27 cellular contexts compared by ENCODE assay signal in genomic region chr1:115883240-115883639, GRCh38. TPM values are rescaled to one million over a fixed set of nuclear protein-coding genes. Genes with fewer than 3 reads are reported as not detected.
"Had no signal": no experiment of that assay in that cellular context is flagged by ENCODE, and none has a peak within 500 bp of the region (broad histone marks: within the 10 kb centered on the region; RNA-seq: fewer than 3 reads in every experiment).

No MANE protein-coding gene starts in this region.

- H3K27me3 ChIP-seq: hepatocyte, left lung, right atrium auricular region, testis, upper lobe of left lung had no signal

- H3K9me3 ChIP-seq: esophagus muscularis mucosa, gastroesophageal sphincter, heart left ventricle, left lung, mucosa of descending colon, prostate gland, right atrium auricular region, testis, tibial artery, upper lobe of left lung had no signal

- H3K4me1 ChIP-seq: esophagus muscularis mucosa, foreskin keratinocyte, gastroesophageal sphincter, prostate gland, right atrium auricular region, testis, tibial artery, upper lobe of left lung had no signal

- H3K79me2 ChIP-seq: hepatocyte had no signal

- FAIRE-seq: endothelial cell of umbilical vein, islet of Langerhans had no signal

- H3K36me3 ChIP-seq: esophagus muscularis mucosa, gastroesophageal sphincter, heart left ventricle, left lung, prostate gland, right atrium auricular region, tibial artery, upper lobe of left lung had no signal

- H3K4me3 ChIP-seq: coronary artery, esophagus muscularis mucosa, gastroesophageal sphincter, heart left ventricle, hepatocyte, left lung, mucosa of descending colon, prostate gland, right atrium auricular region, testis, tibial artery, upper lobe of left lung had no signal

- DNase-seq: dermis blood vessel endothelial cell; effector memory CD4-positive, alpha-beta T cell; foreskin keratinocyte; heart left ventricle; left cardiac atrium; left lung; mesenchymal stem cell; mucosa of descending colon; naive thymus-derived CD4-positive, alpha-beta T cell; stimulated activated CD4-positive, alpha-beta T cell treated with anti-CD3 and anti-CD28 coated beads, Interleukin-4, amount 100 ng/mL, for 4 hours; stimulated activated naive CD8-positive, alpha-beta T cell treated with anti-CD3 and anti-CD28 coated beads, Interleukin-15, Interleukin-2, amounts not matched to agents 100 U/mL and 50 U/mL, for 24 hours; substantia nigra; testis; tibial artery; upper lobe of left lung had no signal

- H2AFZ ChIP-seq: hepatocyte had no signal

- H3K4me2 ChIP-seq: hepatocyte had no signal

- H3K27ac ChIP-seq: coronary artery, esophagus muscularis mucosa, foreskin keratinocyte, gastroesophageal sphincter, heart left ventricle, hepatocyte, left lung, prostate gland, right atrium auricular region, testis, tibial artery, upper lobe of left lung had no signal

RNA-seq across cellular contexts. Expression of gene NHLH2, which starts 42.3 kb away (rescaled TPM):
- total RNA-seq: dermis blood vessel endothelial cell; endothelial cell of umbilical vein; esophagus muscularis mucosa; fibroblast of lung; gastroesophageal sphincter; heart left ventricle; hepatocyte; left cardiac atrium; left lung; mucosa of descending colon; naive thymus-derived CD4-positive, alpha-beta T cell; osteocyte; right atrium auricular region; sciatic nerve; skeletal muscle tissue had no signal
- polyA plus RNA-seq: endothelial cell of umbilical vein; fibroblast of lung; heart left ventricle; naive thymus-derived CD4-positive, alpha-beta T cell had no signal
